30 cellular contexts compared by ENCODE assay signal in genomic region chr16:28105954-28106353, GRCh38. TPM values are rescaled to one million over a fixed set of nuclear protein-coding genes. Genes with fewer than 3 reads are reported as not detected.
"Had no signal": no experiment of that assay in that cellular context is flagged by ENCODE, and none has a peak within 500 bp of the region (broad histone marks: within the 10 kb centered on the region; RNA-seq: fewer than 3 reads in every experiment).

No MANE protein-coding gene starts in this region.

- H3K4me3 Mint-ChIP-seq: activated CD4-positive, alpha-beta T cell treated with anti-CD3 and anti-CD28 coated beads for 36 hours; nephron progenitor cell had no signal

- H3K4me1 Mint-ChIP-seq: nephron progenitor cell had no signal

- DNase-seq: activated CD4-positive, alpha-beta T cell treated with anti-CD3 and anti-CD28 coated beads for 36 hours; activated CD4-positive, alpha-beta T cell treated with anti-CD3 and anti-CD28 coated beads, Interleukin-2, amount 50 U/mL, for 48 hours; activated CD4-positive, CD25-positive, alpha-beta regulatory T cell; activated CD8-positive, alpha-beta memory T cell treated with anti-CD3 and anti-CD28 coated beads for 24 hours; activated naive CD4-positive, alpha-beta T cell; activated T-cell treated with anti-CD3 and anti-CD28 coated beads, Interleukin-2, amount 50 U/mL, for 1 hour; central memory CD4-positive, alpha-beta T cell; foreskin fibroblast; heart left ventricle; hypothalamus; kidney glomerular epithelial cell; mesendoderm; mucosa of descending colon; nephron progenitor cell; pancreas; retina; stimulated activated CD4-positive, alpha-beta T cell treated with anti-CD3 and anti-CD28 coated beads, Interleukin-15, amount 100 ng/mL, for 24 hours; stimulated activated CD4-positive, alpha-beta T cell treated with anti-CD3 and anti-CD28 coated beads, Interleukin-2, amount 100 ng/mL, for 24 hours; stimulated activated naive CD4-positive, alpha-beta T cell treated with Interleukin-2 at 50 U/mL for 16 hours; trophoblast cell had no signal

- H3K27me3 ChIP-seq: breast epithelium, heart left ventricle, pancreas, vagina had no signal

- H3K4me1 ChIP-seq: breast epithelium, pancreas, prostate gland had no signal

- H3K4me3 ChIP-seq: breast epithelium, heart left ventricle, lung, mucosa of descending colon, pancreas, prostate gland, smooth muscle cell, vagina had no signal

- H3K9me3 Mint-ChIP-seq: activated naive CD4-positive, alpha-beta T cell treated with anti-CD3 and anti-CD28 coated beads, Interleukin-2, amount 50 U/mL, for 72 hours; nephron progenitor cell had no signal

- H3K9me3 ChIP-seq: breast epithelium, heart left ventricle, mucosa of descending colon, pancreas, prostate gland, vagina had no signal

- H3K27ac ChIP-seq: breast epithelium, heart left ventricle, pancreas, prostate gland, vagina had no signal

- H3K4me2 ChIP-seq: smooth muscle cell had no signal

- H3K27me3 Mint-ChIP-seq: activated CD4-positive, alpha-beta T cell treated with anti-CD3 and anti-CD28 coated beads for 36 hours had no signal

- H3K27ac Mint-ChIP-seq: activated CD4-positive, alpha-beta T cell treated with anti-CD3 and anti-CD28 coated beads for 36 hours; nephron progenitor cell had no signal

- ATAC-seq: activated CD4-positive, alpha-beta T cell treated with anti-CD3 and anti-CD28 coated beads for 36 hours; activated naive CD4-positive, alpha-beta T cell treated with anti-CD3 and anti-CD28 coated beads, Interleukin-2, amount 50 U/mL, for 72 hours; pancreas had no signal

RNA-seq across cellular contexts. Expression of gene GSG1L, which starts 42.4 kb away (rescaled TPM):
- total RNA-seq: activated CD4-positive, alpha-beta T cell treated with anti-CD3 and anti-CD28 coated beads for 36 hours; breast epithelium; esophagus mucosa; left lobe of liver; myocyte; T-helper 1 cell treated with Interleukin-12 subunit alpha and Interleukin-12 subunit beta and Interleukin-4 antibody, amounts not matched to agents 30 ng/mL and 1 ng/mL, for 36 hours; vagina had no signal
- polyA plus RNA-seq: smooth muscle cell had no signal
